In genomic region chr17:33387406-33387805, GRCh38 we compare ENCODE assay signal across 29 cellular contexts.
"Had no signal": no experiment of that assay in that cellular context is flagged by ENCODE, and none has a peak within 500 bp of the region (broad histone marks: within the 10 kb centered on the region; RNA-seq: fewer than 3 reads in every experiment).

No MANE protein-coding gene starts in this region.

- H3K4me1 ChIP-seq: body of pancreas, colonic mucosa, esophagus squamous epithelium, gastroesophageal sphincter, heart right ventricle had no signal

- H3K4me3 ChIP-seq: body of pancreas, cardiac muscle cell, colonic mucosa, esophagus squamous epithelium, gastroesophageal sphincter, heart right ventricle had no signal

- DNase-seq: activated CD4-positive, alpha-beta memory T cell treated with anti-CD3 and anti-CD28 coated beads, Interleukin-2, amount 10 ng/mL, durations not matched to agents 7 days and 5 days; activated CD4-positive, alpha-beta T cell treated with anti-CD3 and anti-CD28 coated beads for 1 hour; activated CD4-positive, alpha-beta T cell treated with anti-CD3 and anti-CD28 coated beads for 4 hours; activated CD4-positive, alpha-beta T cell treated with anti-CD3 and anti-CD28 coated beads, Interleukin-2, amount 10 ng/mL, durations not matched to agents 7 days and 5 days; activated CD4-positive, alpha-beta T cell treated with anti-CD3 and anti-CD28 coated beads, Interleukin-2, amount 50 U/mL, for 4 hours; activated CD8-positive, alpha-beta memory T cell treated with anti-CD3 and anti-CD28 coated beads, Interleukin-2, amount 50 U/mL, for 48 hours; activated gamma-delta T cell; activated naive CD4-positive, alpha-beta T cell; activated naive CD4-positive, alpha-beta T cell treated with anti-CD3 and anti-CD28 coated beads, Interleukin-2, amount 10 ng/mL, durations not matched to agents 7 days and 5 days; activated T-cell treated with anti-CD3 and anti-CD28 coated beads for 4 hours; activated T-cell treated with anti-CD3 and anti-CD28 coated beads, Interleukin-2, amount 50 U/mL, for 24 hours; activated T-cell treated with anti-CD3 and anti-CD28 coated beads, Interleukin-2, amount 50 U/mL, for 72 hours; amniotic stem cell; anterior cingulate cortex; body of pancreas; central memory CD4-positive, alpha-beta T cell; cerebellar nuclear complex; colonic mucosa; effector CD8-positive, alpha-beta T cell; esophagus squamous epithelium; foreskin melanocyte; heart right ventricle; T-helper 1 cell; T-helper 17 cell; T1000 had no signal

- ATAC-seq: activated T-cell treated with anti-CD3 and anti-CD28 coated beads, Interleukin-2, amount 50 U/mL, for 72 hours; body of pancreas; gastroesophageal sphincter; heart right ventricle; T-helper 17 cell; WTC11 had no signal

- H3K36me3 ChIP-seq: cardiac muscle cell, colonic mucosa, esophagus squamous epithelium, gastroesophageal sphincter, heart right ventricle had no signal

- H3K27ac ChIP-seq: body of pancreas, cardiac muscle cell, colonic mucosa, epithelial cell of prostate, esophagus squamous epithelium, gastroesophageal sphincter, heart right ventricle had no signal

- H3K27me3 ChIP-seq: body of pancreas, cardiac muscle cell, colonic mucosa had no signal

- H3K9me3 ChIP-seq: body of pancreas, colonic mucosa, esophagus squamous epithelium, gastroesophageal sphincter had no signal
